Comparison of ENCODE assay signal across 14 cellular contexts in genomic region chr22:17939011-17939410, GRCh38.
"Had no signal": no experiment of that assay in that cellular context is flagged by ENCODE, and none has a peak within 500 bp of the region (broad histone marks: within the 10 kb centered on the region; RNA-seq: fewer than 3 reads in every experiment).

No MANE protein-coding gene starts in this region.

- H3K27ac ChIP-seq: thoracic aorta had no signal

- H3K9me3 ChIP-seq: right lobe of liver, thoracic aorta had no signal

- H3K4me3 ChIP-seq: right lobe of liver, thoracic aorta had no signal

- ATAC-seq: activated CD8-positive, alpha-beta T cell treated with anti-CD3 and anti-CD28 coated beads for 36 hours; naive thymus-derived CD4-positive, alpha-beta T cell; T-helper 17 cell; WTC11 had no signal

- H3K36me3 ChIP-seq: right lobe of liver, thoracic aorta had no signal

- H3K27me3 ChIP-seq: right lobe of liver had no signal

- DNase-seq: activated CD4-positive, alpha-beta T cell treated with anti-CD3 and anti-CD28 coated beads for 48 hours; activated CD8-positive, alpha-beta T cell treated with anti-CD3 and anti-CD28 coated beads for 36 hours; activated effector memory CD4-positive, alpha-beta T cell treated with anti-CD3 and anti-CD28 coated beads, Interleukin-2, amount 50 U/mL, for 16 hours; activated T-cell treated with anti-CD3 and anti-CD28 coated beads, Interleukin-2, amount 50 U/mL, for 48 hours; amniotic stem cell; cerebellar nuclear complex; effector CD8-positive, alpha-beta T cell; naive thymus-derived CD4-positive, alpha-beta T cell; nucleus accumbens; stimulated activated CD4-positive, alpha-beta T cell treated with anti-CD3 and anti-CD28 coated beads, Interleukin-1b, Interleukin-23, amount 100 ng/mL, for 48 hours; T-helper 17 cell had no signal
